8 cellular contexts compared by ENCODE assay signal in genomic region chr17:35373532-35373983, GRCh38. TPM values are rescaled to one million over a fixed set of nuclear protein-coding genes. Genes with fewer than 3 reads are reported as not detected.
A peak's percentile ranks its signal among the peaks of the same experiment; 100 is the strongest.
DNase-seq lines count a peak whose midpoint lies in the region; ATAC-seq and TF ChIP-seq lines count a peak whose summit lies in the region.

A gene with protein sequence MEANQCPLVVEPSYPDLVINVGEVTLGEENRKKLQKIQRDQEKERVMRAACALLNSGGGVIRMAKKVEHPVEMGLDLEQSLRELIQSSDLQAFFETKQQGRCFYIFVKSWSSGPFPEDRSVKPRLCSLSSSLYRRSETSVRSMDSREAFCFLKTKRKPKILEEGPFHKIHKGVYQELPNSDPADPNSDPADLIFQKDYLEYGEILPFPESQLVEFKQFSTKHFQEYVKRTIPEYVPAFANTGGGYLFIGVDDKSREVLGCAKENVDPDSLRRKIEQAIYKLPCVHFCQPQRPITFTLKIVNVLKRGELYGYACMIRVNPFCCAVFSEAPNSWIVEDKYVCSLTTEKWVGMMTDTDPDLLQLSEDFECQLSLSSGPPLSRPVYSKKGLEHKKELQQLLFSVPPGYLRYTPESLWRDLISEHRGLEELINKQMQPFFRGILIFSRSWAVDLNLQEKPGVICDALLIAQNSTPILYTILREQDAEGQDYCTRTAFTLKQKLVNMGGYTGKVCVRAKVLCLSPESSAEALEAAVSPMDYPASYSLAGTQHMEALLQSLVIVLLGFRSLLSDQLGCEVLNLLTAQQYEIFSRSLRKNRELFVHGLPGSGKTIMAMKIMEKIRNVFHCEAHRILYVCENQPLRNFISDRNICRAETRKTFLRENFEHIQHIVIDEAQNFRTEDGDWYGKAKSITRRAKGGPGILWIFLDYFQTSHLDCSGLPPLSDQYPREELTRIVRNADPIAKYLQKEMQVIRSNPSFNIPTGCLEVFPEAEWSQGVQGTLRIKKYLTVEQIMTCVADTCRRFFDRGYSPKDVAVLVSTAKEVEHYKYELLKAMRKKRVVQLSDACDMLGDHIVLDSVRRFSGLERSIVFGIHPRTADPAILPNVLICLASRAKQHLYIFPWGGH (minus strand): TSS chr17:35373621. CDS start chr17:35363807, 9,814 bp downstream.

- TF ChIP-seq POLR2A in GM18505 (IDR thresholded peaks at IDR 0.05; ENCODE audit: borderline replicate concordance, extremely low read depth, insufficient read depth, insufficient read length) (peak; percentile 65), IMR-90 (IDR thresholded peaks at IDR 0.05; ENCODE audit: low read depth, low read length) (peak; percentile 99)

- intact Hi-C loops in IMR-90 (cut with micrococcal nuclease), result loop anchor here (1.0 to 5.0 kb wide), 4 partner anchors 59 to 1111 kb away; partner anchors contain the start of genes SLFN12 and SLFN5
- intact Hi-C loops in cardiac septum (cut with DNase I), result loop anchor here (1.0 to 10.0 kb wide), 6 partner anchors 27 to 1119 kb away; partner anchors contain the start of genes CCL2, SLFN12L, SLFN13 and TAF15
- intact Hi-C loops in posterior vena cava (cut with DNase I), result no loop called here

- no peak for TF ChIP-seq CTCF in IMR-90 (conservative IDR thresholded peaks at IDR 0.05; ENCODE audit: low read depth, low read length)
- no peak for TF ChIP-seq CTCF in type B pancreatic cell (conservative IDR thresholded peaks at IDR 0.05)

- peak within 1 kb of the TSS; percentile 91 for H2AK9ac ChIP-seq in IMR-90 (replicated peaks; ENCODE audit: low read depth, low read length, poor library complexity)

- H2BK120ac ChIP-seq in IMR-90 (ENCODE audit: low read depth, low read length), result peak within 1 kb of the TSS; percentile 48

- H2BK20ac ChIP-seq in IMR-90 (ENCODE audit: low read depth, low read length), result 0 out of 2 replicates have a peak within 1 kb of the TSS, but pooled peaks have one; percentile 2

- H3K9me3 Mint-ChIP-seq in type B pancreatic cell, result peaks cover 10% of the 10 kb centered on the region

- H4K20me1 ChIP-seq in IMR-90 (ENCODE audit: insufficient read depth, low read length), result no peaks in the 10 kb centered on the region

- H4K8ac ChIP-seq in IMR-90 (ENCODE audit: low read depth in 2 of 2, low read length in 2 of 2), result peak within 1 kb of the TSS; percentile 66 to 89

- H3K36me3 ChIP-seq in IMR-90 (ENCODE audit: control insufficient read depth, insufficient read depth, low read length) (peaks cover 4% of the 10 kb centered on the region), adipocyte (ENCODE audit: control insufficient read depth, insufficient read depth, low read length, severe bottlenecking) (peaks cover 5% of the 10 kb centered on the region)

- DNase-seq in IMR-90 (peak; percentile 97), T follicular helper cell (ENCODE audit: low read depth) (peak; percentile 83), adipocyte (ENCODE audit: low read depth) (peak; percentile 93), cardiac septum (ENCODE audit: low spot score) (peak; percentile 92), posterior vena cava (ENCODE audit: low spot score) (peak; percentile 96), type B pancreatic cell (ENCODE audit: extremely low spot score, unreplicated experiment) (no peak), NCI-H82 treated with DMSO at 0.1 percent for 48 hours (lab: John Stamatoyannopoulos, UW; ENCODE audit: unreplicated experiment) (no peak)

- H3K4me1 ChIP-seq in IMR-90 (ENCODE audit: control insufficient read depth, insufficient read depth, low read length) (no peaks in the 10 kb centered on the region), adipocyte (ENCODE audit: control insufficient read depth, insufficient read depth, low read length) (peaks cover 31% of the 10 kb centered on the region)

- H3K27ac ChIP-seq in IMR-90 (ENCODE audit: insufficient read depth, low read length), result peak within 1 kb of the TSS; percentile 91

- H3K9me3 ChIP-seq in IMR-90 (ENCODE audit: control insufficient read depth, insufficient read depth, low read length) (no peaks in the 10 kb centered on the region), adipocyte (ENCODE audit: control insufficient read depth, low read length) (peaks cover 4% of the 10 kb centered on the region)

- H3K4me3 Mint-ChIP-seq in type B pancreatic cell, result peak within 1 kb of the TSS; percentile 91

- ATAC-seq in GM18505 (IDR thresholded peaks at IDR 0.05; ENCODE audit: unreplicated experiment) (no peak), IMR-90 (ENCODE audit: low read depth) (peak; percentile 88)

- POLR2A ChIA-PET in IMR-90 (lab: Charles Lee; ENCODE audit: unreplicated experiment), result no interaction called here

- H3K14ac ChIP-seq in IMR-90 (replicated peaks; ENCODE audit: low read depth, low read length), result peak within 1 kb of the TSS; percentile 79

- H3K4me3 ChIP-seq in IMR-90 (ENCODE audit: insufficient read depth, low read depth, low read length) (peak within 1 kb of the TSS; percentile 82), adipocyte (ENCODE audit: low read length) (peak within 1 kb of the TSS; percentile 94)

- peak within 1 kb of the TSS; percentile 73 for H4K5ac ChIP-seq in IMR-90 (ENCODE audit: low read depth, low read length)

- H2AFZ ChIP-seq in IMR-90 (replicated peaks; ENCODE audit: low read length, poor library complexity), result peak within 1 kb of the TSS; percentile 96

- peak within 1 kb of the TSS; percentile 39; the same call in 1 of the 3 replicates for H2BK15ac ChIP-seq in IMR-90 (ENCODE audit: low read depth, low read length)

- H2AK5ac ChIP-seq in IMR-90 (ENCODE audit: low read depth, low read length), result peak within 1 kb of the TSS; percentile 63

- H3K4me1 Mint-ChIP-seq in type B pancreatic cell (ENCODE audit: unreplicated experiment), result peaks cover 5% of the 10 kb centered on the region

- WGBS in IMR-90 (ENCODE audit: extremely low coverage in 2 of 2, insufficient read length in 1 of 2), 2 experiments, result 0% methylated on average over 1 of the region's 22 CpGs; no CpG with 5 or more reads in 1 of the 2 experiments

- peak within 1 kb of the TSS; percentile 70 for H3K18ac ChIP-seq in IMR-90 (ENCODE audit: low read depth, low read length)

- BruUV-seq in IMR-90 (replicated peaks; lab: Mats Ljungman, UMichigan), result no TSS peak

- no peak for TF ChIP-seq RAD21 in IMR-90 (IDR thresholded peaks at IDR 0.05; ENCODE audit: low read length)

- peak within 1 kb of the TSS; percentile 88 for H3K4me2 ChIP-seq in IMR-90 (ENCODE audit: low read depth, low read length)

- peak within 1 kb of the TSS; percentile 92 for H3K27ac Mint-ChIP-seq in type B pancreatic cell

- peaks cover 7 to 14% of the 10 kb centered on the region in 2 experiments for H3K79me1 ChIP-seq in IMR-90 (ENCODE audit: low read depth in 1 of 2, low read length in 2 of 2)

- peaks cover 73% of the 10 kb centered on the region for H3K27me3 Mint-ChIP-seq in type B pancreatic cell

- H3K23ac ChIP-seq in IMR-90 (ENCODE audit: low read depth, low read length), result peak within 1 kb of the TSS; percentile 69

- peak within 1 kb of the TSS; percentile 75 for H2BK5ac ChIP-seq in IMR-90 (ENCODE audit: low read depth, low read length, poor library complexity, severe bottlenecking)

- H3K9ac ChIP-seq in IMR-90 (ENCODE audit: low read depth, low read length), result peak within 1 kb of the TSS; percentile 81
- H3K9ac ChIP-seq in adipocyte (ENCODE audit: low read length), result peak within 1 kb of the TSS; percentile 95

- H4K91ac ChIP-seq in IMR-90 (ENCODE audit: insufficient read depth, low read depth, low read length), result peak within 1 kb of the TSS; percentile 91

- H3K56ac ChIP-seq in IMR-90 (ENCODE audit: extremely low read depth, insufficient read depth, low read length), result peak within 1 kb of the TSS; percentile 83

- peaks cover 19% of the 10 kb centered on the region for H3K36me3 Mint-ChIP-seq in type B pancreatic cell

- CTCF ChIA-PET in IMR-90 (lab: Yijun Ruan, JAX), result interaction anchor here (1.3 to 2.0 kb wide), 2 partner anchors 60 to 160 kb away, joined by 3 to 8 read pairs; no protein-coding TSS in a partner anchor

- in situ Hi-C loops in IMR-90 (cut with MboI; ENCODE audit: low sequenced_read_pairs), result loop anchor here (25.0 kb wide), 1 partner anchor 364 kb away; the partner anchor contains the start of gene RASL10B

- H3K9me1 ChIP-seq in IMR-90 (ENCODE audit: insufficient read depth, low read length), result 0 out of 2 replicates have a peak, but pooled peaks cover 4% of the 10 kb centered on the region

- no peaks in the 10 kb centered on the region for H3K27me3 ChIP-seq in IMR-90 (ENCODE audit: control insufficient read depth, insufficient read depth, low read length)
- no peaks in the 10 kb centered on the region for H3K27me3 ChIP-seq in adipocyte (replicated peaks; ENCODE audit: control insufficient read depth, insufficient read depth, low read length)

- peak within 1 kb of the TSS; percentile 89 for H3K4ac ChIP-seq in IMR-90 (ENCODE audit: low read depth, low read length)

- dilution Hi-C loops in IMR-90 (cut with HindIII; ENCODE audit: low sequenced_read_pairs, unreplicated experiment), result no loop called here

TF ChIP-seq in IMR-90, 13 proteins besides CTCF, POLR2A, EP300 and RAD21:
- TF ChIP-seq RCOR1 (IDR thresholded peaks at IDR 0.05; ENCODE audit: insufficient replicate concordance, low read length) (no peak), CHD1 (IDR thresholded peaks at IDR 0.05; ENCODE audit: low read depth, low read length) (no peak), USF2 (IDR thresholded peaks at IDR 0.05; ENCODE audit: low read depth, low read length) (no peak), NFE2L2 (IDR thresholded peaks at IDR 0.05; ENCODE audit: low read depth, low read length) (no peak), CEBPB (IDR thresholded peaks at IDR 0.05; ENCODE audit: low read depth, low read length) (no peak), FOS (IDR thresholded peaks at IDR 0.05; ENCODE audit: low read depth, low read length) (no peak), MAZ (IDR thresholded peaks at IDR 0.05; ENCODE audit: borderline replicate concordance, low read depth, low read length) (peak; percentile 33; the same call in 1 of the 2 replicates), BHLHE40 (IDR thresholded peaks at IDR 0.05; ENCODE audit: low read depth, low read length) (no peak)

RNA-seq across cellular contexts. Expression of the gene that starts here (rescaled TPM):
- total RNA-seq in IMR-90 (2012; rRNA removed) (114 and 144 TPM in 2 replicates), cardiac septum (23.0 TPM), posterior vena cava (10 to 100 TPM; 35.3 to 53.1 TPM), type B pancreatic cell (ENCODE audit: low replicate concordance) (19.8 and 30.7 TPM in 2 replicates)
- polyA plus RNA-seq in IMR-90 (2012; rRNA removed), result 25.4 and 29.9 TPM in 2 replicates
- 11.7 and 13.1 TPM in 2 replicates for polyA plus RNA-seq in IMR-90 (2012; cell fraction: cytosol; rRNA removed)
- 11.9 and 55.3 TPM in 2 replicates for polyA plus RNA-seq in IMR-90 (2012; cell fraction: nucleus; rRNA removed; ENCODE audit: low replicate concordance)

Comparison
In these comparisons a context has a peak if more than half of its experiments do, and no peak if none do; other contexts are left out.
1. DNase-seq: peak in IMR-90 (single experiment), T follicular helper cell (single experiment), adipocyte (single experiment), cardiac septum (single experiment) and posterior vena cava (single experiment); none in type B pancreatic cell (single experiment) and NCI-H82 treated with DMSO at 0.1 percent for 48 hours (single experiment).
2. intact Hi-C loops: an anchor here in IMR-90 (1.0 to 5.0 kb wide) and cardiac septum (1.0 to 10.0 kb wide); none called in posterior vena cava.